Comparison of ENCODE assay signal across 6 cellular contexts in the genomic region with DNA sequence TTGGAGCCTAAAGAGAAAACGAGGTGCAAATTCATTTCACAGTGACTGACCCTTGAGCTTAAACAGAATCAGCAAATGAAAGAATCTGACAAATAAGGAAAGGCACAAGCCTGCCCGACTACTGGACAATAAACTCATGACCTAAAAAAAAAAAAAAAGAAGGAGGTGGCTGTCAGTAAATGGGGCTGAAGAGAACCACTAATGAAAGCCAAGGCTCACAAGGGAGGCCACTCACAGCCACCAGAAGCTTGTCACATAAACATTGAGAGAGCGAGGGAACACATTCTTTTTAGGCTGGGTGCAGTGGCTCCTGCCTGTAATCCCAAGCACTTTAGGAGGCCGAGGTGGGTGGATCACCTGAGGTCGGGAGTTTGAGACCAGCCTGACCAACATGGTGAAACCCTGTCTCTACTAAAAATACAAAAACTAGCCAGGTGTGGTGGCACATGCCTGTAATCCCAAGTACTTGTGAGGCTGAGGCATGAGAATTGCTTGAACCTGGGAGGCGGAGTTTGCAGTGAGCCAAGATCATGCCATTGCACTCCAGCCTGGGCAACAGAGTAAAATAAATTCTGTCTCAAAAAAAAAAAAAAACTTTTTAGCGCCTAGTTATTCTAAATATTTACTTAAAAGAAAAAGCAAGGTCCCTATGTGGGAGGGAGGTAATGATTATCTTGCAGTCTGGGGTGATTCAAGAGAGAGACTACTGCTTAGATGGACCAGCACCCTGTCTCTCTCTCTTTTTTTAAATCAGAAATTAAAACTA. TPM values are rescaled to one million over a fixed set of nuclear protein-coding genes. Genes with fewer than 3 reads are reported as not detected.
"Had no signal": no experiment of that assay in that cellular context is flagged by ENCODE, and none has a peak within 500 bp of the region (broad histone marks: within the 10 kb centered on the region; RNA-seq: fewer than 3 reads in every experiment).

No MANE protein-coding gene starts in this region.

RNA-seq across cellular contexts. Expression of a gene that starts 4.0 kb away (rescaled TPM):
- total RNA-seq: M059J, PC-3, Peyer's patch, Right ventricle myocardium superior, SJSA1 had no signal
- polyA plus RNA-seq: SK-N-SH had no signal
